ENCODE assay signal across 9 cellular contexts in the genomic region with DNA sequence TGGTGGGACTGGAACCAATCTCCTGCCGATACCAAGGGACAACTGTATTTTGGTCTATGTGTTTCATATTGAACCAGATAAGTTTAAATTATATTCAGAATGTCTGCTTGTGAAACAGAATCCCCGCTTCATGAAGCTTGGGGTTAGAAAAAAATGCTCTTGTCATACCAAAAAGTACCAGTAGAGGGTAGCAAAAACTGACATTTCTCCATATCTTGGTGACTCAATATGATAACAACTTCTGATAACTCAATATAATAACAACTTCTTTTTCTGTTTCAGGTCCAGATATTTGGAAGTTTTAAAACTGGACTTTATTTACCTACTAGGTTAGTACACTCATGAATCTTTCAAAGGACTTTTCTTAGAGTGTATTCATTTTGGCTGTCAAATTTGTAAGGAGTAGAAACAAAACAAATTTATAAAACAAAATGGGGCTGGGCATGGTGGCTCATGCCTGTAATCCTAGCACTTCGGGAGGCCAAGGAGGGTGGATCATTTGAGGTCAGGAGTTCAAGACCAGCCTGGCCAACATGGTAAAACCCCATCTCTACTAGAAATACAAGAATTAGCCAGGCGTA. TPM values are rescaled to one million over a fixed set of nuclear protein-coding genes. Genes with fewer than 3 reads are reported as not detected.
DNase-seq lines count a peak whose midpoint lies in the region; ATAC-seq and TF ChIP-seq lines count a peak whose summit lies in the region.
"Had no signal": no experiment of that assay in that cellular context is flagged by ENCODE, and none has a peak within 500 bp of the region (broad histone marks: within the 10 kb centered on the region; RNA-seq: fewer than 3 reads in every experiment).

No MANE protein-coding gene starts in this region.

- H3K27ac Mint-ChIP-seq in CD4-positive, alpha-beta T cell: peak overlapping the region; percentile 63
- H3K27ac Mint-ChIP-seq in naive B cell: peak overlapping the region in 1 of 6 donors; percentile 65

- intact Hi-C loops in CD4-positive, alpha-beta T cell (cut with DNase I, micrococcal nuclease): loop anchor here (1.0 to 10.0 kb wide), 13 partner anchors 53 to 807 kb away; a partner anchor contains a TSS
- intact Hi-C loops in PC-3 (cut with micrococcal nuclease): loop anchor here (5.0 to 10.0 kb wide), 2 partner anchors 111 to 143 kb away; no protein-coding TSS in a partner anchor

- no peaks in the 10 kb centered on the region for H3K27me3 ChIP-seq in CD4-positive, alpha-beta T cell (ENCODE audit: control insufficient read depth, insufficient read depth, low read length)
- H3K27me3 ChIP-seq in PC-3 (ENCODE audit: low read length): no peaks in the 10 kb centered on the region

- no peak overlapping the region for H3K4me3 Mint-ChIP-seq in CD4-positive, alpha-beta T cell
- no peak overlapping the region for H3K4me3 Mint-ChIP-seq in naive B cell

- H3K27me3 Mint-ChIP-seq in CD4-positive, alpha-beta T cell: no peaks in the 10 kb centered on the region
- H3K27me3 Mint-ChIP-seq in naive B cell: no peaks in the 10 kb centered on the region

- H3K4me3 ChIP-seq in PC-3 (ENCODE audit: low read length): no peak overlapping the region
- H3K4me3 ChIP-seq: SK-N-MC had no signal

- H3K4me2 ChIP-seq in PC-3 (ENCODE audit: low read length): no peak overlapping the region

- H3K36me3 ChIP-seq in PC-3 (ENCODE audit: low read depth, low read length): peaks cover 6% of the 10 kb centered on the region; the same call in 1 of the 2 replicates

- H3K4me1 ChIP-seq in PC-3 (ENCODE audit: insufficient read depth, low read length): no peaks in the 10 kb centered on the region

- H3K79me2 ChIP-seq in PC-3 (ENCODE audit: low read length): peaks cover 6% of the 10 kb centered on the region; the same call in 1 of the 2 replicates

- peak; percentile 88 for TF ChIP-seq CTCF in CD4-positive, alpha-beta T cell (IDR thresholded peaks at IDR 0.05)
- TF ChIP-seq CTCF in PC-3 (conservative IDR thresholded peaks at IDR 0.05; ENCODE audit: low read depth, low read length): peak; percentile 70

- H2AFZ ChIP-seq in PC-3 (ENCODE audit: low read length): no peak overlapping the region

- no peaks in the 10 kb centered on the region for H3K9me3 Mint-ChIP-seq in CD4-positive, alpha-beta T cell
- H3K9me3 Mint-ChIP-seq in naive B cell: no peaks in the 10 kb centered on the region

- peaks cover 27% of the 10 kb centered on the region for H3K4me1 Mint-ChIP-seq in CD4-positive, alpha-beta T cell (ENCODE audit: low read depth)
- H3K4me1 Mint-ChIP-seq in naive B cell: peaks cover 18 to 19% (median 18%) of the 10 kb centered on the region in 3 donors

- H3K9ac ChIP-seq in PC-3 (ENCODE audit: low read length): no peak overlapping the region

- POLR2A ChIA-PET in CD4-positive, alpha-beta T cell (lab: Charles Lee): interaction anchor here (0.8 to 1.0 kb wide), 6 partner anchors 17 to 592 kb away, joined by 3 to 6 read pairs (median 4); no protein-coding TSS in a partner anchor
- POLR2A ChIA-PET in PC-3 (lab: Charles Lee; ENCODE audit: unreplicated experiment): no interaction called here

- no peaks in the 10 kb centered on the region for H3K9me3 ChIP-seq in CD4-positive, alpha-beta T cell (ENCODE audit: control insufficient read depth, low read length)
- no peaks in the 10 kb centered on the region for H3K9me3 ChIP-seq in PC-3 (ENCODE audit: low read length)

- CTCF ChIA-PET in CD4-positive, alpha-beta T cell (lab: Charles Lee): interaction anchor here (0.6 to 5.1 kb wide), 16 partner anchors 10 to 592 kb away, joined by 3 to 27 read pairs (median 4); a partner anchor contains a TSS
- CTCF ChIA-PET in PC-3 (lab: Charles Lee): interaction anchor here (0.6 to 0.9 kb wide), 2 partner anchors 62 to 431 kb away, joined by 3 read pairs; no protein-coding TSS in a partner anchor

- H4K20me1 ChIP-seq in PC-3 (ENCODE audit: low read length): no peaks in the 10 kb centered on the region

- no peaks in the 10 kb centered on the region for H3K9me2 ChIP-seq in PC-3 (replicated peaks; ENCODE audit: low read length)

- peak; percentile 62 for ATAC-seq in CD4-positive, alpha-beta T cell (ENCODE audit: poor library complexity)
- ATAC-seq in GM18907 (IDR thresholded peaks at IDR 0.05; ENCODE audit: unreplicated experiment) (peak; percentile 41), PC-3 (no peak), naive B cell (ENCODE audit: low read depth in 2 of 2) (peak; percentile 31 to 45), GM19452 (IDR thresholded peaks at IDR 0.05; ENCODE audit: unreplicated experiment) (no peak), GM18868 (IDR thresholded peaks at IDR 0.05; ENCODE audit: unreplicated experiment) (no peak)

- no TSS peak for BruUV-seq in PC-3 (replicated peaks; lab: Mats Ljungman, UMichigan)

- no peak overlapping the region for H3K27ac ChIP-seq in CD4-positive, alpha-beta T cell (ENCODE audit: low read depth, low read length)
- H3K27ac ChIP-seq in PC-3 (ENCODE audit: low read length): no peak overlapping the region
- H3K27ac ChIP-seq: SK-N-MC had no signal

- DNase-seq in CD4-positive, alpha-beta T cell: no peak
- DNase-seq in PC-3 (peak; percentile 71), dedifferentiated amniotic fluid mesenchymal stem cell (ENCODE audit: extremely low spot score) (peak; percentile 70), naive B cell (peak; percentile 49), nucleus accumbens (lab: John Stamatoyannopoulos, UW) (no peak)

- peaks cover 78% of the 10 kb centered on the region for H3K36me3 Mint-ChIP-seq in CD4-positive, alpha-beta T cell (ENCODE audit: low read depth)
- H3K36me3 Mint-ChIP-seq in naive B cell: peaks cover 0 to 12% of the 10 kb centered on the region in 2 donors

- no peaks in the 10 kb centered on the region for H3F3A ChIP-seq in PC-3 (ENCODE audit: low read length, unreplicated experiment)

RNA-seq across cellular contexts. Expression of a gene that starts 52.3 kb away (rescaled TPM):
- total RNA-seq in CD4-positive, alpha-beta T cell: 100 to 1,000 TPM; 136 to 147 TPM
- 13.1 and 14.1 TPM in 2 replicates for total RNA-seq in PC-3 (2014; rRNA removed)
- polyA plus RNA-seq in naive B cell (ENCODE audit: low read depth in 6 of 6): 10 to 100 TPM; 23.0 to 42.8 (median 35.9) TPM

Comparison
In these comparisons a context has a peak if more than half of its experiments do, and no peak if none do; other contexts are left out.
1. ATAC-seq: peak in CD4-positive, alpha-beta T cell (single experiment), GM18907 (single experiment) and naive B cell (2 of 2); none in PC-3 (single experiment), GM19452 (single experiment) and GM18868 (single experiment).
2. DNase-seq: peak in PC-3 (single experiment), dedifferentiated amniotic fluid mesenchymal stem cell (single experiment) and naive B cell (single experiment); none in CD4-positive, alpha-beta T cell (0 of 10) and nucleus accumbens (0 of 56).